ENCODE assay signal across 10 cellular contexts in genomic region chr10:131902691-131903090, GRCh38. TPM values are rescaled to one million over a fixed set of nuclear protein-coding genes. Genes with fewer than 3 reads are reported as not detected.
DNase-seq lines count a peak whose midpoint lies in the region; ATAC-seq and TF ChIP-seq lines count a peak whose summit lies in the region.
"Had no signal": no experiment of that assay in that cellular context is flagged by ENCODE, and none has a peak within 500 bp of the region (broad histone marks: within the 10 kb centered on the region; RNA-seq: fewer than 3 reads in every experiment).

No MANE protein-coding gene starts in this region.

- no peak overlapping the region for H3K27ac Mint-ChIP-seq in activated CD4-positive, alpha-beta T cell treated with anti-CD3 and anti-CD28 coated beads, Interleukin-2, amount 10 ng/mL, durations not matched to agents 24 days and 14 days

- peaks cover 17% of the 10 kb centered on the region for H3K27me3 Mint-ChIP-seq in activated CD4-positive, alpha-beta T cell treated with anti-CD3 and anti-CD28 coated beads, Interleukin-2, amount 10 ng/mL, durations not matched to agents 24 days and 14 days

- peaks cover 39% of the 10 kb centered on the region for H3K36me3 ChIP-seq in RWPE2 (ENCODE audit: low read depth)
- peaks cover 0 to 23% (median 0%) of the 10 kb centered on the region in 3 donors for H3K36me3 ChIP-seq in esophagus squamous epithelium
- H3K36me3 ChIP-seq in skeletal muscle satellite cell (ENCODE audit: insufficient read depth, low read length): peaks cover 14% of the 10 kb centered on the region

- DNase-seq in activated CD4-positive, alpha-beta T cell treated with anti-CD3 and anti-CD28 coated beads, Interleukin-2, amount 10 ng/mL, durations not matched to agents 24 days and 14 days: no peak
- no peak for DNase-seq in activated CD4-positive, alpha-beta T cell treated with anti-CD3 and anti-CD28 coated beads, Interleukin-2, amount 50 U/mL, for 48 hours
- no peak for DNase-seq in RWPE2 (ENCODE audit: low spot score)
- no peak for DNase-seq in esophagus squamous epithelium (lab: John Stamatoyannopoulos, UW)
- DNase-seq in NCI-H82 treated with DMSO at 0.1 percent for 48 hours (lab: John Stamatoyannopoulos, UW; ENCODE audit: unreplicated experiment): no peak
- no peak for DNase-seq in cortex of kidney (lab: John Stamatoyannopoulos, UW)
- no peak for DNase-seq in ureter (ENCODE audit: low spot score)
- DNase-seq: T1000 had no signal

- H3K4me1 ChIP-seq in RWPE2 (ENCODE audit: insufficient read depth, poor library complexity, severe bottlenecking): peaks cover 24% of the 10 kb centered on the region
- H3K4me1 ChIP-seq in esophagus squamous epithelium: peaks cover 22 to 70% (median 34%) of the 10 kb centered on the region in 3 donors
- peaks cover 25% of the 10 kb centered on the region for H3K4me1 ChIP-seq in skeletal muscle satellite cell (ENCODE audit: control insufficient read depth, insufficient read depth, low read length)

- peak overlapping the region; percentile 98 for H3K4me2 ChIP-seq in skeletal muscle satellite cell (ENCODE audit: low read length)

- H3K9ac ChIP-seq in skeletal muscle satellite cell (ENCODE audit: low read depth, low read length): peak overlapping the region; percentile 85

- WGBS in esophagus squamous epithelium, 2 donors: 92 to 97% methylated on average over 8 to 9 of the region's 9 CpGs

- H3K36me3 Mint-ChIP-seq in activated CD4-positive, alpha-beta T cell treated with anti-CD3 and anti-CD28 coated beads, Interleukin-2, amount 10 ng/mL, durations not matched to agents 24 days and 14 days (ENCODE audit: low read depth): peaks cover 22% of the 10 kb centered on the region

- H3K4me3 ChIP-seq in RWPE2 (ENCODE audit: severe bottlenecking): peak overlapping the region; percentile 72
- peak overlapping the region in 3 of 4 donors; percentile 63 to 98 (median 86) for H3K4me3 ChIP-seq in esophagus squamous epithelium
- H3K4me3 ChIP-seq in skeletal muscle satellite cell (ENCODE audit: low read length): peak overlapping the region; percentile 99

- H3K4me3 Mint-ChIP-seq in activated CD4-positive, alpha-beta T cell treated with anti-CD3 and anti-CD28 coated beads, Interleukin-2, amount 10 ng/mL, durations not matched to agents 24 days and 14 days: peak overlapping the region; percentile 90

- peak overlapping the region; percentile 78 for H3K27ac ChIP-seq in RWPE2 (ENCODE audit: poor library complexity, severe bottlenecking)
- H3K27ac ChIP-seq in esophagus squamous epithelium: no peak overlapping the region

- H3K9me3 ChIP-seq in RWPE2 (ENCODE audit: severe bottlenecking): no peaks in the 10 kb centered on the region
- H3K9me3 ChIP-seq in esophagus squamous epithelium: no peaks in the 10 kb centered on the region
- no peaks in the 10 kb centered on the region for H3K9me3 ChIP-seq in skeletal muscle satellite cell (replicated peaks; ENCODE audit: low read length)

- no peaks in the 10 kb centered on the region for H3K27me3 ChIP-seq in RWPE2 (ENCODE audit: insufficient read depth, poor library complexity, severe bottlenecking)
- peaks cover 0 to 16% (median 1%) of the 10 kb centered on the region in 4 donors for H3K27me3 ChIP-seq in esophagus squamous epithelium
- peaks cover 19% of the 10 kb centered on the region for H3K27me3 ChIP-seq in skeletal muscle satellite cell (ENCODE audit: control insufficient read depth, insufficient read depth, low read length)

- no peak for ATAC-seq in RWPE2 (ENCODE audit: low read depth)
- ATAC-seq: left colon had no signal

- no peak for TF ChIP-seq POLR2A in esophagus squamous epithelium (IDR thresholded peaks at IDR 0.05)

- no peaks in the 10 kb centered on the region for H3K9me3 Mint-ChIP-seq in activated CD4-positive, alpha-beta T cell treated with anti-CD3 and anti-CD28 coated beads, Interleukin-2, amount 10 ng/mL, durations not matched to agents 24 days and 14 days

- H3K4me1 Mint-ChIP-seq in activated CD4-positive, alpha-beta T cell treated with anti-CD3 and anti-CD28 coated beads, Interleukin-2, amount 10 ng/mL, durations not matched to agents 24 days and 14 days: peaks cover 55% of the 10 kb centered on the region

- intact Hi-C loops in activated CD4-positive, alpha-beta T cell treated with anti-CD3 and anti-CD28 coated beads, Interleukin-2, amount 10 ng/mL, durations not matched to agents 24 days and 14 days (cut with micrococcal nuclease): loop anchor here (10.0 kb wide), 2 partner anchors 542 to 1788 kb away; partner anchors contain the start of gene C10orf143
- intact Hi-C loops in esophagus squamous epithelium (cut with DNase I): no loop called here

- TF ChIP-seq CTCF in RWPE2 (IDR thresholded peaks at IDR 0.05; ENCODE audit: poor library complexity, severe bottlenecking) (no peak), esophagus squamous epithelium (IDR thresholded peaks at IDR 0.05) (no peak)

RNA-seq across cellular contexts. Expression of gene PPP2R2D, which starts 1.9 kb away (rescaled TPM):
- 33.2 and 36.2 TPM in 2 replicates for total RNA-seq in activated CD4-positive, alpha-beta T cell treated with anti-CD3 and anti-CD28 coated beads, Interleukin-2, amount 10 ng/mL, durations not matched to agents 24 days and 14 days
- total RNA-seq in esophagus squamous epithelium (10 to 100 TPM; 18.6 to 27.5 (median 22.1) TPM), ureter (47.0 TPM)
- total RNA-seq in skeletal muscle satellite cell (2012; rRNA removed): 21.8 and 22.5 TPM in 2 replicates
